ENCODE assay signal across 8 cellular contexts in the genomic region with DNA sequence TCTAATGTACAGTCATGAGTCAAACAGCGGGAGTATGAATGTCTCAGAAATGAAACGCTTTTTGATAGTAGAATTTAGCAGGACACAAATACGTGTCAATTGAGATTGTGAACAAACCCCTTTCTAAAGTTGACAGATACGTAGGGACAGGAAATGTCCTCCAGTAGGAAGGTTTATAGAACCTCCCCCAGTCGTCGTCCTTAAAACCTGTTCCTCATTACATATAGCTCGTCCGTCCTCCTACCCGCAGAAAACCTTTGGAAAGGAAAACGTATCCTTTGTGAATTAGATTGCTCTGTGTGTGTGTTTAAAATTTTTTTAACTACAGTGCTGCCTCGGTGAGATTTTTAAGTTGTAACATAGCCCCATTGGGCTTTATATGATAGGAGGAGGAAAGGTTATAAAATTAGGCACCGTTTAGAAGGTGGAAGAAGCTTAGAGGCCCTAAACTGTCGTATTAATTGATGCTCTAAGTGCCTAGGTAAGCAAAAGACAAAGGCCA. TPM values are rescaled to one million over a fixed set of nuclear protein-coding genes. Genes with fewer than 3 reads are reported as not detected.
A peak's percentile ranks its signal among the peaks of the same experiment; 100 is the strongest.
DNase-seq lines count a peak whose midpoint lies in the region; ATAC-seq and TF ChIP-seq lines count a peak whose summit lies in the region.

No MANE protein-coding gene starts in this region.

- peak overlapping the region; percentile 95 to 96 for H3K27ac ChIP-seq in breast epithelium
- H3K27ac ChIP-seq in mesodermal cell (ENCODE audit: low read depth, low read length, severe bottlenecking): no peak overlapping the region

- intact Hi-C loops in Caco-2 (cut with micrococcal nuclease; ENCODE audit: unreplicated experiment): loop anchor here (10.0 kb wide), 1 partner anchor 625 kb away; no protein-coding TSS in a partner anchor
- intact Hi-C loops in breast epithelium (cut with DNase I; ENCODE audit: low total_unique reads): no loop called here

- peaks cover 33% of the 10 kb centered on the region for H3K4me1 Mint-ChIP-seq in Caco-2 (ENCODE audit: low read depth, unreplicated experiment)

- ATAC-seq in HG03439 (IDR thresholded peaks at IDR 0.05; ENCODE audit: unreplicated experiment) (no peak), HG03196 (IDR thresholded peaks at IDR 0.05; ENCODE audit: unreplicated experiment) (no peak)

- no peak for TF ChIP-seq POLR2A in breast epithelium (IDR thresholded peaks at IDR 0.05)

- BruUV-seq in Caco-2 (replicated peaks; lab: Mats Ljungman, UMichigan): TSS peak; percentile 61

- H3K36me3 ChIP-seq in Caco-2 (ENCODE audit: control insufficient read depth, insufficient read depth, low read length) (no peaks in the 10 kb centered on the region; the same call in 1 of the 2 replicates), breast epithelium (no peaks in the 10 kb centered on the region), mesodermal cell (ENCODE audit: control insufficient read depth, insufficient read depth, low read length) (peaks cover 45% of the 10 kb centered on the region)

- no peak for TF ChIP-seq CTCF in Caco-2 (IDR thresholded peaks at IDR 0.05; ENCODE audit: insufficient read depth in 1 of 2, low read depth in 1 of 2, low read length in 1 of 2, severe bottlenecking in 1 of 2, unreplicated experiment in 1 of 2)
- no peak for TF ChIP-seq CTCF in LNCaP clone FGC (IDR thresholded peaks at IDR 0.05; ENCODE audit: control insufficient read depth, extremely low read depth, insufficient read depth)
- TF ChIP-seq CTCF in breast epithelium (IDR thresholded peaks at IDR 0.05): no peak

- no peak for DNase-seq in Caco-2
- DNase-seq in LNCaP clone FGC (ENCODE audit: low read depth): peak; percentile 65
- no peak for DNase-seq in breast epithelium (ENCODE audit: low spot score in 2 of 2)
- DNase-seq in DMS153 treated with DMSO at 0.1 percent for 48 hours (lab: John Stamatoyannopoulos, UW; ENCODE audit: unreplicated experiment): no peak
- no peak for DNase-seq in activated CD4-positive, alpha-beta T cell treated with anti-CD3 and anti-CD28 coated beads, Interleukin-2, amount 50 U/mL, for 1 hour

- POLR2A ChIA-PET in Caco-2 (lab: Charles Lee): no interaction called here

- H3K27ac Mint-ChIP-seq in Caco-2 (ENCODE audit: unreplicated experiment): peak overlapping the region; percentile 100

- no peaks in the 10 kb centered on the region for H3K9me3 ChIP-seq in Caco-2
- H3K9me3 ChIP-seq in breast epithelium: no peaks in the 10 kb centered on the region
- no peaks in the 10 kb centered on the region for H3K9me3 ChIP-seq in mesodermal cell (ENCODE audit: control insufficient read depth, low read length)

- H3K4me1 ChIP-seq in Caco-2: peaks cover 25% of the 10 kb centered on the region
- H3K4me1 ChIP-seq in breast epithelium: no peaks in the 10 kb centered on the region
- peaks cover 20% of the 10 kb centered on the region for H3K4me1 ChIP-seq in mesodermal cell (ENCODE audit: control insufficient read depth, insufficient read depth, low read length, poor library complexity, severe bottlenecking)

- 17 to 46% methylated on average over 6 to 7 of the region's 13 CpGs for WGBS in mesodermal cell (ENCODE audit: insufficient coverage in 2 of 2), 2 experiments

- H3K4me3 ChIP-seq in Caco-2 (ENCODE audit: low read depth, low read length): peak overlapping the region; percentile 70
- H3K4me3 ChIP-seq in LNCaP clone FGC (ENCODE audit: low read depth, low read length): peak overlapping the region; percentile 63
- peak overlapping the region; percentile 60 to 91 (median 71) for H3K4me3 ChIP-seq in breast epithelium
- peak overlapping the region; percentile 54 for H3K4me3 ChIP-seq in mesodermal cell (ENCODE audit: extremely low read depth, insufficient read depth, low read length, poor library complexity, severe bottlenecking)

- H3K27me3 Mint-ChIP-seq in Caco-2 (ENCODE audit: insufficient read depth, unreplicated experiment): no peaks in the 10 kb centered on the region

- H3K27me3 ChIP-seq in Caco-2 (replicated peaks; ENCODE audit: control insufficient read depth, insufficient read depth, low read length): no peaks in the 10 kb centered on the region
- no peaks in the 10 kb centered on the region for H3K27me3 ChIP-seq in breast epithelium

- peaks cover 18% of the 10 kb centered on the region for H3K36me3 Mint-ChIP-seq in Caco-2 (ENCODE audit: insufficient read depth, unreplicated experiment)

- CTCF ChIA-PET in Caco-2 (lab: Charles Lee): no interaction called here

- no peaks in the 10 kb centered on the region for H3K9me3 Mint-ChIP-seq in Caco-2 (ENCODE audit: unreplicated experiment)

- peak overlapping the region; percentile 99 for H3K4me3 Mint-ChIP-seq in Caco-2 (ENCODE audit: unreplicated experiment)

RNA-seq across cellular contexts. Expression of gene UBE2E1, which starts 4.1 kb away (rescaled TPM):
- total RNA-seq in Caco-2 (2022) (98.6 and 104 TPM in 2 replicates), breast epithelium (100 to 1,000 TPM in 2 of 3 donors, 10 to 100 TPM in 1; 86.4 to 127 (median 111) TPM)
- 162 TPM for polyA plus RNA-seq in mesodermal cell (2013, experiment 1 of 2)
- polyA plus RNA-seq in mesodermal cell (2013, experiment 2 of 2): 155 TPM
